Comparison of ENCODE assay signal across 8 cellular contexts in genomic region chr14:71324767-71325272, GRCh38. TPM values are rescaled to one million over a fixed set of nuclear protein-coding genes. Genes with fewer than 3 reads are reported as not detected.
DNase-seq lines count a peak whose midpoint lies in the region; ATAC-seq lines count a peak whose summit lies in the region.

No MANE protein-coding gene starts in this region.

- peak; percentile 86 for DNase-seq in SK-N-MC (ENCODE audit: low read depth, low spot score)
- DNase-seq in stimulated activated CD4-positive, alpha-beta T cell treated with anti-CD3 and anti-CD28 coated beads, Interleukin-4, amount 100 ng/mL, for 24 hours: peak; percentile 47
- no peak for DNase-seq in NCI-H526 (lab: John Stamatoyannopoulos, UW)
- no peak for DNase-seq in aorta
- no peak for DNase-seq in HuH-7.5 (ENCODE audit: low spot score)

- H3K9ac ChIP-seq in SK-N-MC (ENCODE audit: insufficient read length): peak overlapping the region; percentile 50

- H3K36me3 ChIP-seq in SK-N-MC (ENCODE audit: insufficient read depth, low read length) (peaks cover 32% of the 10 kb centered on the region), aorta (ENCODE audit: control insufficient read depth in 1 of 2, insufficient read depth in 2 of 2, low read length in 1 of 2) (no peaks in the 10 kb centered on the region)

- ATAC-seq in GM18909 (IDR thresholded peaks at IDR 0.05; ENCODE audit: poor library complexity, unreplicated experiment): peak; percentile 24
- ATAC-seq in aorta (ENCODE audit: low FRiP score): no peak
- ATAC-seq in GM18907 (IDR thresholded peaks at IDR 0.05; ENCODE audit: unreplicated experiment): no peak

- no peaks in the 10 kb centered on the region for H3K27me3 ChIP-seq in aorta (ENCODE audit: control insufficient read depth in 1 of 2, insufficient read depth in 2 of 2, low read length in 1 of 2)

- H3K4me1 ChIP-seq in aorta (ENCODE audit: control insufficient read depth in 1 of 2, insufficient read depth in 2 of 2, low read length in 2 of 2): no peaks in the 10 kb centered on the region

- 78 to 85% methylated on average over 6 of the region's 6 CpGs for WGBS in aorta, 2 donors

- H3K9me3 ChIP-seq in SK-N-MC (ENCODE audit: low read depth, low read length) (no peaks in the 10 kb centered on the region), aorta (ENCODE audit: control insufficient read depth, low read length) (no peaks in the 10 kb centered on the region)

- H3K27ac ChIP-seq in SK-N-MC: peak overlapping the region; percentile 74
- peak overlapping the region; percentile 34 for H3K27ac ChIP-seq in cingulate gyrus (ENCODE audit: low read depth, low read length)
- H3K27ac ChIP-seq in aorta (ENCODE audit: low read depth in 1 of 2, low read length in 2 of 2): no peak overlapping the region

- intact Hi-C loops in aorta (cut with DNase I): loop anchor here (5.0 to 10.0 kb wide), 10 partner anchors 32 to 427 kb away; no protein-coding TSS in a partner anchor

- H3K4me3 ChIP-seq in SK-N-MC (peak overlapping the region; percentile 86), aorta (ENCODE audit: low read length in 2 of 2) (no peak overlapping the region)

RNA-seq across cellular contexts. Expression of gene SIPA1L1, which starts 4.5 kb away (rescaled TPM):
- 10 to 100 TPM; 54.8 to 73.5 TPM for total RNA-seq in aorta
- polyA plus RNA-seq in aorta: 10 to 100 TPM in 1 of 2 donors, 1 to 10 TPM in 1; 7.9 to 44.1 TPM

Comparison
In these comparisons a context has a peak if more than half of its experiments do, and no peak if none do; other contexts are left out.
1. DNase-seq: peak in SK-N-MC (single experiment) and stimulated activated CD4-positive, alpha-beta T cell treated with anti-CD3 and anti-CD28 coated beads, Interleukin-4, amount 100 ng/mL, for 24 hours (single experiment); none in NCI-H526 (0 of 2), aorta (0 of 2) and HuH-7.5 (single experiment).
2. H3K27ac ChIP-seq: peak in SK-N-MC (single experiment) and cingulate gyrus (single experiment); none in aorta (0 of 2).